Comparison of ENCODE assay signal across 8 cellular contexts in genomic region chr1:206471415-206471801, GRCh38. TPM values are rescaled to one million over a fixed set of nuclear protein-coding genes. Genes with fewer than 3 reads are reported as not detected.
DNase-seq lines count a peak whose midpoint lies in the region; ATAC-seq and TF ChIP-seq lines count a peak whose summit lies in the region.

No MANE protein-coding gene starts in this region.

- TF ChIP-seq CTCF in left ventricle myocardium inferior (IDR thresholded peaks at IDR 0.05; ENCODE audit: borderline replicate concordance) (no peak), WI38 (IDR thresholded peaks at IDR 0.05; ENCODE audit: low read depth, low read length) (no peak), vagina (IDR thresholded peaks at IDR 0.05) (no peak)

- in situ Hi-C loops in HAP-1 (cut with MboI; ENCODE audit: low sequenced_read_pairs) = loop anchor here (10.0 kb wide), 1 partner anchor 443 kb away; no protein-coding TSS in a partner anchor

- no peak overlapping the region for H3K27ac ChIP-seq in left ventricle myocardium inferior (replicated peaks)
- no peak overlapping the region for H3K27ac ChIP-seq in right cardiac atrium (ENCODE audit: low read length)
- H3K27ac ChIP-seq in vagina = no peak overlapping the region

- H3K27me3 ChIP-seq in left ventricle myocardium inferior (ENCODE audit: low read depth) (peaks cover 30% of the 10 kb centered on the region), right cardiac atrium (ENCODE audit: control insufficient read depth, insufficient read depth) (no peaks in the 10 kb centered on the region), vagina (no peaks in the 10 kb centered on the region), HAP-1 (ENCODE audit: low read depth) (no peaks in the 10 kb centered on the region)

- H3K4me1 ChIP-seq in left ventricle myocardium inferior (peaks cover 35% of the 10 kb centered on the region), right cardiac atrium (ENCODE audit: control insufficient read depth, insufficient read depth, low read length) (peaks cover 7% of the 10 kb centered on the region), vagina (peaks cover 33% of the 10 kb centered on the region), HAP-1 (peaks cover 6% of the 10 kb centered on the region; the same call in 1 of the 2 replicates)

- ATAC-seq in right cardiac atrium = no peak

- H3K9me3 ChIP-seq in left ventricle myocardium inferior (replicated peaks) = no peaks in the 10 kb centered on the region
- H3K9me3 ChIP-seq in right cardiac atrium (ENCODE audit: control insufficient read depth, low read length) = no peaks in the 10 kb centered on the region
- H3K9me3 ChIP-seq in vagina = no peaks in the 10 kb centered on the region
- H3K9me3 ChIP-seq in HAP-1 = no peaks in the 10 kb centered on the region

- intact Hi-C loops in left ventricle myocardium inferior (cut with micrococcal nuclease) = no loop called here
- intact Hi-C loops in right cardiac atrium (cut with DNase I) = loop anchor here in 1 of 4 donors (10.0 kb wide), 1 partner anchor 433 kb away; no protein-coding TSS in a partner anchor
- intact Hi-C loops in vagina (cut with DNase I) = no loop called here

- TF ChIP-seq POLR2A in vagina (IDR thresholded peaks at IDR 0.05) = no peak

- peak overlapping the region; percentile 66 for H3K4me3 ChIP-seq in left ventricle myocardium inferior
- H3K4me3 ChIP-seq in right cardiac atrium (ENCODE audit: low read length) = no peak overlapping the region
- peak overlapping the region; percentile 86 for H3K4me3 ChIP-seq in WI38 (ENCODE audit: low read depth, low read length)
- peak overlapping the region; percentile 31 for H3K4me3 ChIP-seq in iPS-11a (ENCODE audit: low read depth, low read length)
- H3K4me3 ChIP-seq in vagina = peak overlapping the region; percentile 51 to 54
- no peak overlapping the region for H3K4me3 ChIP-seq in HAP-1

- DNase-seq in left ventricle myocardium inferior (no peak), right cardiac atrium (no peak), vagina (ENCODE audit: extremely low spot score in 2 of 2) (no peak), NCI-H2171 treated with DMSO at 0.1 percent for 48 hours (lab: John Stamatoyannopoulos, UW) (no peak), HAP-1 (ENCODE audit: low spot score in 2 of 2) (no peak), C1 segment of cervical spinal cord (lab: John Stamatoyannopoulos, UW) (no peak)

- WGBS in right cardiac atrium = 67% methylated on average over 7 of the region's 7 CpGs

- H3K36me3 ChIP-seq in left ventricle myocardium inferior (no peaks in the 10 kb centered on the region), vagina (peaks cover 0 to 14% of the 10 kb centered on the region in 2 donors), HAP-1 (replicated peaks) (no peaks in the 10 kb centered on the region)

RNA-seq across cellular contexts. Expression of gene IKBKE, which starts 1.1 kb away (rescaled TPM):
- total RNA-seq in left ventricle myocardium inferior (0.80 TPM), right cardiac atrium (1 to 10 TPM; 1.1 to 2.0 (median 1.5) TPM), vagina (10.1 TPM)
- 0.54 TPM for polyA plus RNA-seq in right cardiac atrium

RNA-seq across cellular contexts. Expression of gene RASSF5, which starts 35.9 kb away (rescaled TPM):
- total RNA-seq in left ventricle myocardium inferior (7.8 TPM), right cardiac atrium (10 to 100 TPM; 17.4 to 29.0 (median 22.0) TPM), vagina (28.5 TPM)
- polyA plus RNA-seq in right cardiac atrium = 9.3 TPM

Comparison
In these comparisons a context has a peak if more than half of its experiments do, and no peak if none do; other contexts are left out.
1. H3K4me3 ChIP-seq: peak in left ventricle myocardium inferior (single experiment), WI38 (single experiment), iPS-11a (single experiment) and vagina (2 of 2); none in right cardiac atrium (single experiment) and HAP-1 (single experiment).